ENCODE assay signal across 1 cellular context in the genomic region with DNA sequence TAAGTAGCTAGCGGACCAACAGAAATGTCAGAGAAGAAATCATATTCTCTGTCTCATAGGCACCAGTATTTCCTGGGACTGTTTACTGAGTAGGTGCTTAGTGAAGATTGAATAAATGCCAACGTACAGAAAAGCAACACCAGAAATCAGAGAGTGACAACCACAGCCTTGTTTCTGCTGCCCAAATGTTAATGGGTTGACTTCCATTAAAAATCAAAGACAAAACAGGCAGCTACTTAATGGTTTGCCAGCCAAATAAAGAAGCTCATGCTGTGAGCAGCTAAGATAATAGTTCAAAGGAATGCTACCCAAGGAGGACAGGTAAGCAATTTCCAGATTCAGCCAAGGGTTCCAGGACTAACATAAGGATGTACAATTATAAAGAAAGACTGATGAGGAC.
A peak's percentile ranks its signal among the peaks of the same experiment; 100 is the strongest.
TF ChIP-seq lines count a peak whose summit lies in the region.

No MANE protein-coding gene starts in this region.

TF ChIP-seq in GM23338, 12 proteins besides CTCF, POLR2A, EP300 and RAD21:
- TF ChIP-seq NANOG (IDR thresholded peaks at IDR 0.05; ENCODE audit: borderline replicate concordance) (peak; percentile 23; the same call in 1 of the 2 replicates), STAT1 (IDR thresholded peaks at IDR 0.05; ENCODE audit: unreplicated experiment) (no peak)
- TF ChIP-seq, protein P1, sequence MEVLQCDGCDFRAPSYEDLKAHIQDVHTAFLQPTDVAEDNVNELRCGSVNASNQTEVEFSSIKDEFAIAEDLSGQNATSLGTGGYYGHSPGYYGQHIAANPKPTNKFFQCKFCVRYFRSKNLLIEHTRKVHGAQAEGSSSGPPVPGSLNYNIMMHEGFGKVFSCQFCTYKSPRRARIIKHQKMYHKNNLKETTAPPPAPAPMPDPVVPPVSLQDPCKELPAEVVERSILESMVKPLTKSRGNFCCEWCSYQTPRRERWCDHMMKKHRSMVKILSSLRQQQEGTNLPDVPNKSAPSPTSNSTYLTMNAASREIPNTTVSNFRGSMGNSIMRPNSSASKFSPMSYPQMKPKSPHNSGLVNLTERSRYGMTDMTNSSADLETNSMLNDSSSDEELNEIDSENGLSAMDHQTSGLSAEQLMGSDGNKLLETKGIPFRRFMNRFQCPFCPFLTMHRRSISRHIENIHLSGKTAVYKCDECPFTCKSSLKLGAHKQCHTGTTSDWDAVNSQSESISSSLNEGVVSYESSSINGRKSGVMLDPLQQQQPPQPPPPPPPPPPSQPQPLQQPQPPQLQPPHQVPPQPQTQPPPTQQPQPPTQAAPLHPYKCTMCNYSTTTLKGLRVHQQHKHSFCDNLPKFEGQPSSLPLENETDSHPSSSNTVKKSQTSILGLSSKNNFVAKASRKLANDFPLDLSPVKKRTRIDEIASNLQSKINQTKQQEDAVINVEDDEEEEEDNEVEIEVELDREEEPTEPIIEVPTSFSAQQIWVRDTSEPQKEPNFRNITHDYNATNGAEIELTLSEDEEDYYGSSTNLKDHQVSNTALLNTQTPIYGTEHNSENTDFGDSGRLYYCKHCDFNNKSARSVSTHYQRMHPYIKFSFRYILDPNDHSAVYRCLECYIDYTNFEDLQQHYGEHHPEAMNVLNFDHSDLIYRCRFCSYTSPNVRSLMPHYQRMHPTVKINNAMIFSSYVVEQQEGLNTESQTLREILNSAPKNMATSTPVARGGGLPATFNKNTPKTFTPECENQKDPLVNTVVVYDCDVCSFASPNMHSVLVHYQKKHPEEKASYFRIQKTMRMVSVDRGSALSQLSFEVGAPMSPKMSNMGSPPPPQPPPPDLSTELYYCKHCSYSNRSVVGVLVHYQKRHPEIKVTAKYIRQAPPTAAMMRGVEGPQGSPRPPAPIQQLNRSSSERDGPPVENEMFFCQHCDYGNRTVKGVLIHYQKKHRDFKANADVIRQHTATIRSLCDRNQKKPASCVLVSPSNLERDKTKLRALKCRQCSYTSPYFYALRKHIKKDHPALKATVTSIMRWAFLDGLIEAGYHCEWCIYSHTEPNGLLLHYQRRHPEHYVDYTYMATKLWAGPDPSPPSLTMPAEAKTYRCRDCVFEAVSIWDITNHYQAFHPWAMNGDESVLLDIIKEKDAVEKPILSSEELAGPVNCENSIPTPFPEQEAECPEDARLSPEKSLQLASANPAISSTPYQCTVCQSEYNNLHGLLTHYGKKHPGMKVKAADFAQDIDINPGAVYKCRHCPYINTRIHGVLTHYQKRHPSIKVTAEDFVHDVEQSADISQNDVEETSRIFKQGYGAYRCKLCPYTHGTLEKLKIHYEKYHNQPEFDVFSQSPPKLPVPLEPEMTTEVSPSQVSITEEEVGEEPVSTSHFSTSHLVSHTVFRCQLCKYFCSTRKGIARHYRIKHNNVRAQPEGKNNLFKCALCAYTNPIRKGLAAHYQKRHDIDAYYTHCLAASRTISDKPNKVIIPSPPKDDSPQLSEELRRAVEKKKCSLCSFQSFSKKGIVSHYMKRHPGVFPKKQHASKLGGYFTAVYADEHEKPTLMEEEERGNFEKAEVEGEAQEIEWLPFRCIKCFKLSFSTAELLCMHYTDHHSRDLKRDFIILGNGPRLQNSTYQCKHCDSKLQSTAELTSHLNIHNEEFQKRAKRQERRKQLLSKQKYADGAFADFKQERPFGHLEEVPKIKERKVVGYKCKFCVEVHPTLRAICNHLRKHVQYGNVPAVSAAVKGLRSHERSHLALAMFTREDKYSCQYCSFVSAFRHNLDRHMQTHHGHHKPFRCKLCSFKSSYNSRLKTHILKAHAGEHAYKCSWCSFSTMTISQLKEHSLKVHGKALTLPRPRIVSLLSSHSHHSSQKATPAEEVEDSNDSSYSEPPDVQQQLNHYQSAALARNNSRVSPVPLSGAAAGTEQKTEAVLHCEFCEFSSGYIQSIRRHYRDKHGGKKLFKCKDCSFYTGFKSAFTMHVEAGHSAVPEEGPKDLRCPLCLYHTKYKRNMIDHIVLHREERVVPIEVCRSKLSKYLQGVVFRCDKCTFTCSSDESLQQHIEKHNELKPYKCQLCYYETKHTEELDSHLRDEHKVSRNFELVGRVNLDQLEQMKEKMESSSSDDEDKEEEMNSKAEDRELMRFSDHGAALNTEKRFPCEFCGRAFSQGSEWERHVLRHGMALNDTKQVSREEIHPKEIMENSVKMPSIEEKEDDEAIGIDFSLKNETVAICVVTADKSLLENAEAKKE (CRISPR knock-in tag; IDR thresholded peaks at IDR 0.05), result no peak
